8 cellular contexts compared by ENCODE assay signal in the genomic region with DNA sequence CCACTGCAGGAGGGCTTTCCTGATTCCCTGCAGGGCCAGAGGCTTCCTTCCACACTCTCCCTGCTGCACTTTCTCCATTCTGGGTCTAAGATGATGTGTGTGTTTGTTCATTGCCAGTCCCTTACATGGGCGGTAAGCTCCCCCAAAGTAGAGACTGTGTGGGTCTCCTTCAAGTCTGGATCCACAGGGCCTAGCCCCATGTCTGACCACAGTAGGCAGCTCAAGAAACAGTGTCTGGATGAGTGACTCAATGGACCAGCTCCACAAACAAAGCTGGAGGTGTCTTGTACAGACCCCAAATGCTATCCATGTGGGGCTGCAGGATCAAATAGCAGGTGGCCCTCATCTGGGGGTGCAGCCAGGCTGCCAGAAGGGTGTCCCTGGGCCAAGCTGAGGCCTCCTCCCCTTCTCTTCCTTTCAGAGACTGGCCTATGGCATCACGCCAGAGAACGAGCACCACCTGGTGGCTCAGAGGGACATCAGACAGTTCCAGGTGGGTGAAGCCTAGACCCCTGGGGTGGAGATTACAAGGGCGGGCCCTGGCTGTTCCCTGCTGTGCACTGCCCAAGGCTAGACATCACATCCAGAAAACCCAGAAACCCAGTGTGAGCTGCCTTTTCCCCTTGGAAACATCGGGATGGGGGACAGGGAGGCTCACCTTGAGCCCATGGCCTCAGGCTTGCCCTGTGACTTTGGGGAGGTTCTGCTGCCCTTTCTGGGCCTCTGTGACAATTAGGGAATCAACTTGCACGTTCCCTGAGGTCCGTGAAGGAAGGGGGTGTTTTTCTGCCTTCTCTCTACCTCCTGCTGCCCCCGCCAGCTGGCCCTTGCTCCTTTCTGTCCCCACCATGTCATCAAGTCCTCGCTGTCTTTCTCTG. TPM values are rescaled to one million over a fixed set of nuclear protein-coding genes. Genes with fewer than 3 reads are reported as not detected.
DNase-seq lines count a peak whose midpoint lies in the region; ATAC-seq and TF ChIP-seq lines count a peak whose summit lies in the region.

No MANE protein-coding gene starts in this region.

- no peak overlapping the region for H3K27ac Mint-ChIP-seq in memory B cell

- peak; percentile 55 for DNase-seq in EH (ENCODE audit: low read depth)
- peak; percentile 42 for DNase-seq in Jurkat, Clone E6-1 (ENCODE audit: low read depth, low spot score)
- DNase-seq in SK-N-DZ (ENCODE audit: low spot score): peak; percentile 66
- DNase-seq in choroid plexus epithelial cell (ENCODE audit: low read depth): peak; percentile 48
- no peak for DNase-seq in memory B cell (ENCODE audit: low spot score in 2 of 2)
- DNase-seq in substantia nigra (lab: John Stamatoyannopoulos, UW): peak in 32 of 49 donors; percentile 3 to 54 (median 19)
- DNase-seq in NCI-H446 treated with DMSO at 0.1 percent for 48 hours (lab: John Stamatoyannopoulos, UW): no peak

- H3K27ac ChIP-seq in substantia nigra (ENCODE audit: low read depth, low read length, poor library complexity, severe bottlenecking): no peak overlapping the region

- no peaks in the 10 kb centered on the region for H3K9me3 Mint-ChIP-seq in memory B cell

- H3K27me3 Mint-ChIP-seq in memory B cell: peaks cover 10% of the 10 kb centered on the region

- ATAC-seq in GM19468 (IDR thresholded peaks at IDR 0.05; ENCODE audit: extremely low read depth, unreplicated experiment) (peak; percentile 57), memory B cell (ENCODE audit: low read depth) (peak; percentile 42)

- H3K36me3 Mint-ChIP-seq in memory B cell: no peaks in the 10 kb centered on the region

- peaks cover 2% of the 10 kb centered on the region for H3K4me1 Mint-ChIP-seq in memory B cell

- peak; percentile 70 for TF ChIP-seq CTCF in choroid plexus epithelial cell (conservative IDR thresholded peaks at IDR 0.05; ENCODE audit: low read depth, low read length)

- no peak overlapping the region for H3K4me3 ChIP-seq in Jurkat, Clone E6-1 (ENCODE audit: low read length)
- no peak overlapping the region for H3K4me3 ChIP-seq in choroid plexus epithelial cell (ENCODE audit: low read depth, low read length)

- H3K4me3 Mint-ChIP-seq in memory B cell: no peak overlapping the region

RNA-seq across cellular contexts. Expression of a gene that starts 45.9 kb away (rescaled TPM):
- not detected for polyA plus RNA-seq in Jurkat, Clone E6-1 (2012; ENCODE audit: insufficient read depth, insufficient read length)
- polyA plus RNA-seq in SK-N-DZ (2014; cell fraction: cytosol; rRNA removed): 58.1 and 83.8 TPM in 2 replicates
- polyA plus RNA-seq in SK-N-DZ (2014; cell fraction: nucleus; rRNA removed): 195 and 206 TPM in 2 replicates

Comparison
In these comparisons a context has a peak if more than half of its experiments do, and no peak if none do; other contexts are left out.
1. DNase-seq: peak in EH (single experiment), Jurkat, Clone E6-1 (single experiment), SK-N-DZ (single experiment), choroid plexus epithelial cell (single experiment) and substantia nigra (32 of 49); none in memory B cell (0 of 2) and NCI-H446 treated with DMSO at 0.1 percent for 48 hours (single experiment).